Comparison of ENCODE assay signal across 18 cellular contexts in the genomic region with DNA sequence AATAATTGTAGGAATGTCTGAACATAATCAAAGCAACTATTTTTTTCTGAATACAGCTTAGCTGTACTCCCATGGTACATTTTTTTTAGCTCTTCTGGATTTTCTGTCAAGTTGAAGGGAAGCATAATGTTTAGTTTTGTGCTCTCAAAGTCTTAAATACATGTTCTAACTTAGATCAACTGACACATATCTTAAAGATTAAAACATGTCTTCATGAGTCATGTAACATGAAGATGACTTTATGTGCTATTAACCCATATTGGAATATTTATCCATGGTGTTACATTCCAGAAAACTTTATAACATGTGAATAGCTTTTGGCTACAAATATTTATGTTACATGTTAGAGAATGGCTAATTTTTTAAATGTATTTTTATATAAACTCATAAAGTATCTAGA.
DNase-seq lines count a peak whose midpoint lies in the region; ATAC-seq, FAIRE-seq and TF ChIP-seq lines count a peak whose summit lies in the region.
"Had no signal": no experiment of that assay in that cellular context is flagged by ENCODE, and none has a peak within 500 bp of the region (broad histone marks: within the 10 kb centered on the region; RNA-seq: fewer than 3 reads in every experiment).

No MANE protein-coding gene starts in this region.

- no peak for ATAC-seq in GM21529 (IDR thresholded peaks at IDR 0.05; ENCODE audit: unreplicated experiment)
- ATAC-seq in HG03039 (IDR thresholded peaks at IDR 0.05; ENCODE audit: unreplicated experiment) = no peak

- no peaks in the 10 kb centered on the region for H3K9me3 ChIP-seq in breast epithelium
- no peaks in the 10 kb centered on the region for H3K9me3 ChIP-seq in small intestine (ENCODE audit: control insufficient read depth, low read depth)
- H3K9me3 ChIP-seq: BLaER1, HAP-1 had no signal

- no peaks in the 10 kb centered on the region for H3K36me3 Mint-ChIP-seq in MCF 10A (ENCODE audit: insufficient read depth, unreplicated experiment)
- H3K36me3 Mint-ChIP-seq: CD14-positive monocyte; CD4-positive, alpha-beta memory T cell had no signal

- H3K27ac Mint-ChIP-seq in MCF 10A (ENCODE audit: low read depth, unreplicated experiment) = peak overlapping the region; percentile 55
- H3K27ac Mint-ChIP-seq: CD14-positive monocyte; CD4-positive, alpha-beta memory T cell had no signal

- FAIRE-seq in bronchial epithelial cell (lab: Jason Lieb, UNC) (no peak), small intestine (lab: Jason Lieb, UNC) (peak; percentile 36)
- FAIRE-seq: HTR-8/SVneo had no signal

- TF ChIP-seq CTCF in MCF 10A (IDR thresholded peaks at IDR 0.05; ENCODE audit: unreplicated experiment) (no peak), breast epithelium (IDR thresholded peaks at IDR 0.05) (no peak), bronchial epithelial cell (IDR thresholded peaks at IDR 0.05; ENCODE audit: insufficient read depth, low read length, severe bottlenecking) (no peak)

- H3K4me1 Mint-ChIP-seq in MCF 10A (ENCODE audit: insufficient read depth, unreplicated experiment) = peaks cover 23% of the 10 kb centered on the region

- no TSS peak for BruUV-seq in MCF 10A (replicated peaks; lab: Mats Ljungman, UMichigan)

- H3K9me3 Mint-ChIP-seq in MCF 10A (ENCODE audit: unreplicated experiment) = no peaks in the 10 kb centered on the region
- H3K9me3 Mint-ChIP-seq: CD4-positive, alpha-beta memory T cell had no signal

- CTCF ChIA-PET in MCF 10A (lab: Yijun Ruan, JAX) = interaction anchor here (0.8 kb wide), 2 partner anchors 306 to 509 kb away, joined by 3 to 4 read pairs; no protein-coding TSS in a partner anchor

- no peaks in the 10 kb centered on the region for H3K27me3 ChIP-seq in breast epithelium
- H3K27me3 ChIP-seq in bronchial epithelial cell (ENCODE audit: control insufficient read depth, insufficient read depth, low read length) = no peaks in the 10 kb centered on the region
- no peaks in the 10 kb centered on the region for H3K27me3 ChIP-seq in small intestine (ENCODE audit: control insufficient read depth in 2 of 2, insufficient read depth in 2 of 2, low read length in 2 of 2)
- H3K27me3 ChIP-seq: BLaER1 had no signal

- intact Hi-C loops in MCF 10A (cut with micrococcal nuclease) (no loop called here), breast epithelium (cut with DNase I; ENCODE audit: low total_unique reads) (no loop called here)

- H3K27ac ChIP-seq in breast epithelium (no peak overlapping the region), small intestine (ENCODE audit: low read depth in 1 of 2, low read length in 1 of 2) (no peak overlapping the region)
- H3K27ac ChIP-seq: 22Rv1, BLaER1, GM23248 had no signal

- H3K4me1 ChIP-seq in breast epithelium (no peaks in the 10 kb centered on the region), small intestine (ENCODE audit: control insufficient read depth in 2 of 2, insufficient read depth in 1 of 2, low read depth in 1 of 2, low read length in 1 of 2) (no peaks in the 10 kb centered on the region)
- H3K4me1 ChIP-seq: BLaER1 had no signal

- H3K27me3 Mint-ChIP-seq in MCF 10A (ENCODE audit: insufficient read depth, unreplicated experiment) = no peaks in the 10 kb centered on the region
- H3K27me3 Mint-ChIP-seq: CD4-positive, alpha-beta memory T cell had no signal

- DNase-seq in MCF 10A (ENCODE audit: unreplicated experiment) = no peak
- DNase-seq in breast epithelium (ENCODE audit: low spot score in 2 of 2) = no peak
- peak; percentile 72 for DNase-seq in bronchial epithelial cell (ENCODE audit: low read depth)
- peak; percentile 36 for DNase-seq in fibroblast of peridontal ligament (ENCODE audit: extremely low read depth)
- DNase-seq in small intestine = no peak
- DNase-seq in NAMALWA (ENCODE audit: low spot score) = no peak
- DNase-seq: CD4-positive, alpha-beta memory T cell; DMS153; DMS79; GDM1 had no signal

- no peak overlapping the region for H3K4me3 ChIP-seq in breast epithelium
- H3K4me3 ChIP-seq in bronchial epithelial cell (ENCODE audit: low read depth, low read length) = no peak overlapping the region
- no peak overlapping the region for H3K4me3 ChIP-seq in small intestine (ENCODE audit: low read depth in 1 of 2, low read length in 2 of 2)
- H3K4me3 ChIP-seq: BLaER1, GM23248, HAP-1 had no signal

- TF ChIP-seq POLR2A in breast epithelium (IDR thresholded peaks at IDR 0.05) = no peak

- H3K4me3 Mint-ChIP-seq in MCF 10A (ENCODE audit: unreplicated experiment) = no peak overlapping the region
- H3K4me3 Mint-ChIP-seq: CD14-positive monocyte; CD4-positive, alpha-beta memory T cell had no signal

- POLR2A ChIA-PET in MCF 10A (lab: Yijun Ruan, JAX) = interaction anchor here (0.6 to 2.4 kb wide), 15 partner anchors 10 to 254 kb away, joined by 3 to 14 read pairs (median 4); no protein-coding TSS in a partner anchor

- H3K36me3 ChIP-seq in breast epithelium (no peaks in the 10 kb centered on the region), bronchial epithelial cell (ENCODE audit: control insufficient read depth, insufficient read depth, low read length) (no peaks in the 10 kb centered on the region), small intestine (ENCODE audit: control insufficient read depth in 2 of 2, insufficient read depth in 2 of 2, low read length in 2 of 2) (no peaks in the 10 kb centered on the region)
- H3K36me3 ChIP-seq: BLaER1, HAP-1 had no signal

Comparison
In these comparisons a context has a peak if more than half of its experiments do, and no peak if none do; other contexts are left out.
1. DNase-seq: peak in bronchial epithelial cell (single experiment) and fibroblast of peridontal ligament (single experiment); none in MCF 10A (single experiment), breast epithelium (0 of 2), small intestine (single experiment) and NAMALWA (single experiment).